8 cellular contexts compared by ENCODE assay signal in genomic region chr16:4371481-4372314, GRCh38. TPM values are rescaled to one million over a fixed set of nuclear protein-coding genes. Genes with fewer than 3 reads are reported as not detected.
DNase-seq lines count a peak whose midpoint lies in the region; ATAC-seq, FAIRE-seq and TF ChIP-seq lines count a peak whose summit lies in the region.

VASN (plus strand) TSS chr16:4371848; CDS start chr16:4380878, 9,030 bp downstream.

- peak within 1 kb of the TSS; percentile 80 for H3K4me3 Mint-ChIP-seq in activated B cell treated with CpG ODN at 0.5 μM for 24 hours

- H3K79me2 ChIP-seq in mammary epithelial cell (ENCODE audit: insufficient read depth, low read length), result peaks cover 12% of the 10 kb centered on the region

- peaks cover 17% of the 10 kb centered on the region for H3K36me3 Mint-ChIP-seq in activated B cell treated with CpG ODN at 0.5 μM for 24 hours (ENCODE audit: low read depth)

- peaks cover 20% of the 10 kb centered on the region for H3K4me1 Mint-ChIP-seq in activated B cell treated with CpG ODN at 0.5 μM for 24 hours

- peak within 1 kb of the TSS; percentile 80 for H3K4me2 ChIP-seq in mammary epithelial cell (ENCODE audit: insufficient read depth, low read depth, low read length)

- no CpG with 5 or more reads among the region's 86 CpGs for WGBS in mammary epithelial cell (ENCODE audit: low coverage, missing lambda C conversion rate)
- WGBS in spleen, 5 donors, result 4 to 51% (median 8%) methylated on average over 3 to 86 of the region's 86 CpGs

- BruUV-seq in mammary epithelial cell (replicated peaks; lab: Mats Ljungman, UMichigan), result TSS peak; percentile 88

- no peaks in the 10 kb centered on the region for H3K9me3 Mint-ChIP-seq in activated B cell treated with CpG ODN at 0.5 μM for 24 hours

- peak; percentile 66 for FAIRE-seq in GM12891 (lab: Jason Lieb, UNC)

- H3K36me3 ChIP-seq in mammary epithelial cell (ENCODE audit: insufficient read depth, low read length) (no peaks in the 10 kb centered on the region), spleen (peaks cover 0 to 62% (median 7%) of the 10 kb centered on the region in 6 donors), HAP-1 (replicated peaks) (no peaks in the 10 kb centered on the region)

- peaks cover 76% of the 10 kb centered on the region for H3K4me1 ChIP-seq in mammary epithelial cell (ENCODE audit: insufficient read depth, low read length)
- H3K4me1 ChIP-seq in spleen, result peaks cover 26 to 94% (median 59%) of the 10 kb centered on the region in 6 donors
- H3K4me1 ChIP-seq in HAP-1, result no peaks in the 10 kb centered on the region

- ATAC-seq in HG03460 (IDR thresholded peaks at IDR 0.05; ENCODE audit: unreplicated experiment), result peak; percentile 64
- peak; percentile 92 for ATAC-seq in activated B cell treated with CpG ODN at 0.5 μM for 24 hours (ENCODE audit: low read depth)

- no peaks in the 10 kb centered on the region for H3K27me3 Mint-ChIP-seq in activated B cell treated with CpG ODN at 0.5 μM for 24 hours

- POLR2A ChIA-PET in activated B cell treated with CpG ODN at 0.5 μM for 24 hours (lab: Charles Lee), result no interaction called here

- peak within 1 kb of the TSS; percentile 33 for H2AFZ ChIP-seq in mammary epithelial cell (ENCODE audit: low read depth, low read length)

- intact Hi-C loops in activated B cell treated with CpG ODN at 0.5 μM for 24 hours (cut with micrococcal nuclease), result loop anchor here (1.0 kb wide), 1 partner anchor 20 kb away; the partner anchor contains the start of gene PAM16
- intact Hi-C loops in mammary epithelial cell (cut with micrococcal nuclease), result loop anchor here (2.0 to 10.0 kb wide), 2 partner anchors 21 to 607 kb away; no protein-coding TSS in a partner anchor
- intact Hi-C loops in spleen (cut with DNase I; ENCODE audit: low total_unique reads), result no loop called here

- in situ Hi-C loops in mammary epithelial cell (cut with MboI; ENCODE audit: low sequenced_read_pairs in 2 of 2), result no loop called here
- in situ Hi-C loops in HAP-1 (cut with MboI; ENCODE audit: low sequenced_read_pairs), result no loop called here

- no peaks in the 10 kb centered on the region for H3K27me3 ChIP-seq in mammary epithelial cell (ENCODE audit: insufficient read depth, low read length)
- H3K27me3 ChIP-seq in spleen (replicated peaks in 1 of 7), result no peaks in the 10 kb centered on the region
- no peaks in the 10 kb centered on the region for H3K27me3 ChIP-seq in HAP-1 (ENCODE audit: low read depth)

- no peak within 1 kb of the TSS for H3K9ac ChIP-seq in mammary epithelial cell (ENCODE audit: insufficient read depth, low read length)

- dilution Hi-C loops in mammary epithelial cell (cut with HindIII; ENCODE audit: low sequenced_read_pairs), result loop anchor here (10.0 kb wide), 1 partner anchor 77 kb away; no protein-coding TSS in a partner anchor

- TF ChIP-seq CTCF in activated B cell treated with CpG ODN at 0.5 μM for 24 hours (IDR thresholded peaks at IDR 0.05) (no peak), mammary epithelial cell (conservative IDR thresholded peaks at IDR 0.05 in 1 of 2, IDR thresholded peaks at IDR 0.05 in 1 of 2; ENCODE audit: extremely low read depth in 1 of 2, insufficient read depth in 1 of 2, low read depth in 1 of 2, low read length in 2 of 2) (no peak), spleen (IDR thresholded peaks at IDR 0.05 in 8 of 11, conservative IDR thresholded peaks at IDR 0.05 in 3 of 11) (no peak)

- peak within 1 kb of the TSS; percentile 37 to 54 (median 53) for H3K4me3 ChIP-seq in mammary epithelial cell (replicated peaks in 1 of 3; ENCODE audit: insufficient read depth in 1 of 3, low read depth in 2 of 3, low read length in 3 of 3)
- H3K4me3 ChIP-seq in spleen, result peak within 1 kb of the TSS; percentile 40 to 77 (median 52)
- no peak within 1 kb of the TSS for H3K4me3 ChIP-seq in HAP-1

- no peak within 1 kb of the TSS for H3K27ac Mint-ChIP-seq in activated B cell treated with CpG ODN at 0.5 μM for 24 hours

- peak; percentile 98 for DNase-seq in GM12891 (ENCODE audit: insufficient read length, low spot score)
- peak; percentile 79 for DNase-seq in activated B cell treated with CpG ODN at 0.5 μM for 24 hours
- peak; percentile 44 for DNase-seq in mammary epithelial cell
- peak; percentile 73 for DNase-seq in inferior parietal cortex (ENCODE audit: extremely low spot score)
- peak; percentile 92 for DNase-seq in spleen
- DNase-seq in HAP-1 (ENCODE audit: low spot score in 2 of 2), result no peak
- DNase-seq in SKM-1 treated with dmso at 0.1 percent for 144 hours (lab: John Stamatoyannopoulos, UW; ENCODE audit: unreplicated experiment), result no peak

- TF ChIP-seq POLR2A in GM12891 (IDR thresholded peaks at IDR 0.05; ENCODE audit: low read depth, low read length) (no peak), spleen (IDR thresholded peaks at IDR 0.05) (peak in 2 of 3 donors; percentile 32 to 85)

- no peaks in the 10 kb centered on the region for H4K20me1 ChIP-seq in mammary epithelial cell (ENCODE audit: insufficient read depth, low read length)

- CTCF ChIA-PET in activated B cell treated with CpG ODN at 0.5 μM for 24 hours (lab: Charles Lee) (no interaction called here), mammary epithelial cell (lab: Charles Lee; ENCODE audit: low non-redundant PET) (no interaction called here)

- H3K27ac ChIP-seq in mammary epithelial cell (ENCODE audit: insufficient read depth, low read depth, low read length), result no peak within 1 kb of the TSS
- peak within 1 kb of the TSS; percentile 28 to 86 (median 82) for H3K27ac ChIP-seq in spleen

- H3K9me3 ChIP-seq in mammary epithelial cell (replicated peaks; ENCODE audit: insufficient read depth, low read length), result no peaks in the 10 kb centered on the region
- no peaks in the 10 kb centered on the region for H3K9me3 ChIP-seq in spleen
- no peaks in the 10 kb centered on the region for H3K9me3 ChIP-seq in HAP-1

TF ChIP-seq in GM12891, 5 proteins besides CTCF, POLR2A, EP300 and RAD21:
- TF ChIP-seq POLR2AphosphoS5 (IDR thresholded peaks at IDR 0.05; ENCODE audit: low read depth, low read length), result no peak
TF ChIP-seq in GM12891: peak in this region for 0.

RNA-seq across cellular contexts. Expression of gene VASN, which starts in this region (rescaled TPM):
- polyA plus RNA-seq in GM12891 (2012; ENCODE audit: low read depth, missing spikeins), result 0.15 TPM
- total RNA-seq in activated B cell treated with CpG ODN at 0.5 μM for 24 hours, result 0.11 and 0.15 TPM in 2 replicates
- 10 to 100 TPM in 1 of 2 donors, 1 to 10 TPM in 1; 5.0 to 25.5 TPM for total RNA-seq in mammary epithelial cell
- polyA plus RNA-seq in mammary epithelial cell, result 1.9 TPM
- 0.67 TPM for polyA minus RNA-seq in mammary epithelial cell
- total RNA-seq in spleen, result 10 to 100 TPM in 5 of 7 donors, 1 to 10 TPM in 2; 7.4 to 24.9 (median 15.6) TPM
- polyA plus RNA-seq in spleen, result 1 to 10 TPM; 2.0 to 6.3 (median 5.2) TPM

Comparison
In these comparisons a context has a peak if more than half of its experiments do, and no peak if none do; other contexts are left out.
1. Peak in DNase-seq and ATAC-seq in activated B cell treated with CpG ODN at 0.5 μM for 24 hours; RNA of the gene not detected or under 1 TPM.
2. DNase-seq: peak in GM12891 (single experiment), mammary epithelial cell (single experiment), inferior parietal cortex (single experiment) and spleen (single experiment); none in HAP-1 (0 of 2) and SKM-1 treated with dmso at 0.1 percent for 144 hours (single experiment).